9 cellular contexts compared by ENCODE assay signal in the genomic region with DNA sequence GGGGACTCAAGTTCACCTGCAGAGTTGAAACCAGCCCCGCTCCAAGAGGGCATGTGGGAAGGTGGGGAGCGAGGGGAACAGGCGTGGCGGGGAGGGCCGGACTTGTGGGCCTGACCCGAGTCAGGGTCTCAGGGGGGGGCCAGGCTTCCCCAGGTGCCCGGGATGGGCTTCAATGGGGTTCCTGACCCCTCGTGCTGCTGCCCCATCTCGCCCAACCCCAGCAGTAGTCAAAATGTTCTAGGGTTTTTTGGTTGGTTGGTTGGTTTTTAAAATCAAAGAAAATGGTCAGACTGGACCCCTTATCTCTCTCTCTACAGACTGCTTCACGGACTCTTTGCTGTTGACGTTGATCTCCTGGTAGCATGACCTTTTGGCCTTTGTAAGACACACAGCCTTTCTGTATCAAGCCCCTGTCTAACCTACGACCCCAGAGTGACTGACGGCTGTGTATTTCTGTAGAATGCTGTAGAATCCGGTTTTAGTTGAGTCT.
DNase-seq lines count a peak whose midpoint lies in the region; ATAC-seq and TF ChIP-seq lines count a peak whose summit lies in the region.
"Had no signal": no experiment of that assay in that cellular context is flagged by ENCODE, and none has a peak within 500 bp of the region (broad histone marks: within the 10 kb centered on the region; RNA-seq: fewer than 3 reads in every experiment).

No MANE protein-coding gene starts in this region.

- no peaks in the 10 kb centered on the region for H3K9me3 ChIP-seq in thoracic aorta

- no peaks in the 10 kb centered on the region for H3K9me3 Mint-ChIP-seq in activated CD4-positive, alpha-beta T cell treated with anti-CD3 and anti-CD28 coated beads, Interleukin-2, amount 10 ng/mL, durations not matched to agents 7 days and 5 days
- no peaks in the 10 kb centered on the region for H3K9me3 Mint-ChIP-seq in activated naive CD4-positive, alpha-beta T cell treated with anti-CD3 and anti-CD28 coated beads, Interleukin-2, amount 50 U/mL, for 72 hours

- CTCF ChIA-PET in activated CD4-positive, alpha-beta T cell treated with anti-CD3 and anti-CD28 coated beads, Interleukin-2, amount 10 ng/mL, durations not matched to agents 7 days and 5 days (lab: Charles Lee), result interaction anchor here (0.9 to 2.5 kb wide), 6 partner anchors 11 to 27 kb away, joined by 3 to 10 read pairs (median 5); no protein-coding TSS in a partner anchor

- peak overlapping the region; percentile 75 for H3K4me3 Mint-ChIP-seq in activated CD4-positive, alpha-beta T cell treated with anti-CD3 and anti-CD28 coated beads, Interleukin-2, amount 10 ng/mL, durations not matched to agents 7 days and 5 days

- H3K36me3 Mint-ChIP-seq in activated CD4-positive, alpha-beta T cell treated with anti-CD3 and anti-CD28 coated beads, Interleukin-2, amount 10 ng/mL, durations not matched to agents 7 days and 5 days (ENCODE audit: low read depth), result peaks cover 2% of the 10 kb centered on the region
- peaks cover 0 to 4% of the 10 kb centered on the region in 2 donors for H3K36me3 Mint-ChIP-seq in activated naive CD4-positive, alpha-beta T cell treated with anti-CD3 and anti-CD28 coated beads, Interleukin-2, amount 50 U/mL, for 72 hours

- no peaks in the 10 kb centered on the region for H3K27me3 Mint-ChIP-seq in activated CD4-positive, alpha-beta T cell treated with anti-CD3 and anti-CD28 coated beads, Interleukin-2, amount 10 ng/mL, durations not matched to agents 7 days and 5 days

- no peak for DNase-seq in activated CD4-positive, alpha-beta T cell treated with anti-CD3 and anti-CD28 coated beads, Interleukin-2, amount 10 ng/mL, durations not matched to agents 7 days and 5 days
- DNase-seq in activated CD4-positive, alpha-beta T cell treated with anti-CD3 and anti-CD28 coated beads for 48 hours, result no peak
- peak in 1 of 2 donors; percentile 50 for DNase-seq in activated naive CD4-positive, alpha-beta T cell treated with anti-CD3 and anti-CD28 coated beads, Interleukin-2, amount 50 U/mL, for 72 hours (ENCODE audit: low spot score in 2 of 2)
- DNase-seq in thoracic aorta (ENCODE audit: low spot score) (no peak), pons (ENCODE audit: low spot score) (no peak), NCI-H82 treated with DMSO at 0.1 percent for 48 hours (lab: John Stamatoyannopoulos, UW; ENCODE audit: unreplicated experiment) (no peak)
- DNase-seq: NCI-H2081 had no signal

- no peak for TF ChIP-seq CTCF in thoracic aorta (IDR thresholded peaks at IDR 0.05)

- ATAC-seq in activated naive CD4-positive, alpha-beta T cell treated with anti-CD3 and anti-CD28 coated beads, Interleukin-2, amount 50 U/mL, for 72 hours, result no peak
- ATAC-seq in thoracic aorta (ENCODE audit: insufficient number of reproducible peaks, low FRiP score, low read depth), result no peak
- ATAC-seq in HG02571 (IDR thresholded peaks at IDR 0.05; ENCODE audit: unreplicated experiment), result no peak

- H3K27ac Mint-ChIP-seq in activated CD4-positive, alpha-beta T cell treated with anti-CD3 and anti-CD28 coated beads, Interleukin-2, amount 10 ng/mL, durations not matched to agents 7 days and 5 days, result peak overlapping the region; percentile 96
- H3K27ac Mint-ChIP-seq in activated naive CD4-positive, alpha-beta T cell treated with anti-CD3 and anti-CD28 coated beads, Interleukin-2, amount 50 U/mL, for 72 hours, result peak overlapping the region; percentile 81 to 98

- peaks cover 0 to 11% of the 10 kb centered on the region in 2 donors for H3K4me1 ChIP-seq in thoracic aorta (ENCODE audit: control insufficient read depth in 1 of 2, low read depth in 2 of 2)

- H3K27ac ChIP-seq in layer of hippocampus (ENCODE audit: low read depth, low read length), result peak overlapping the region; percentile 10
- H3K27ac ChIP-seq in thoracic aorta, result no peak overlapping the region

- peaks cover 45% of the 10 kb centered on the region for H3K4me1 Mint-ChIP-seq in activated CD4-positive, alpha-beta T cell treated with anti-CD3 and anti-CD28 coated beads, Interleukin-2, amount 10 ng/mL, durations not matched to agents 7 days and 5 days

- H3K4me3 ChIP-seq in thoracic aorta, result peak overlapping the region; percentile 72

- no peaks in the 10 kb centered on the region for H3K36me3 ChIP-seq in thoracic aorta

- H3K27me3 ChIP-seq in layer of hippocampus (ENCODE audit: control insufficient read depth, insufficient read depth, low read length) (no peaks in the 10 kb centered on the region), thoracic aorta (replicated peaks; ENCODE audit: insufficient read depth) (no peaks in the 10 kb centered on the region)

- POLR2A ChIA-PET in activated CD4-positive, alpha-beta T cell treated with anti-CD3 and anti-CD28 coated beads, Interleukin-2, amount 10 ng/mL, durations not matched to agents 7 days and 5 days (lab: Charles Lee), result no interaction called here
